Comparison of ENCODE assay signal across 8 cellular contexts in the genomic region with DNA sequence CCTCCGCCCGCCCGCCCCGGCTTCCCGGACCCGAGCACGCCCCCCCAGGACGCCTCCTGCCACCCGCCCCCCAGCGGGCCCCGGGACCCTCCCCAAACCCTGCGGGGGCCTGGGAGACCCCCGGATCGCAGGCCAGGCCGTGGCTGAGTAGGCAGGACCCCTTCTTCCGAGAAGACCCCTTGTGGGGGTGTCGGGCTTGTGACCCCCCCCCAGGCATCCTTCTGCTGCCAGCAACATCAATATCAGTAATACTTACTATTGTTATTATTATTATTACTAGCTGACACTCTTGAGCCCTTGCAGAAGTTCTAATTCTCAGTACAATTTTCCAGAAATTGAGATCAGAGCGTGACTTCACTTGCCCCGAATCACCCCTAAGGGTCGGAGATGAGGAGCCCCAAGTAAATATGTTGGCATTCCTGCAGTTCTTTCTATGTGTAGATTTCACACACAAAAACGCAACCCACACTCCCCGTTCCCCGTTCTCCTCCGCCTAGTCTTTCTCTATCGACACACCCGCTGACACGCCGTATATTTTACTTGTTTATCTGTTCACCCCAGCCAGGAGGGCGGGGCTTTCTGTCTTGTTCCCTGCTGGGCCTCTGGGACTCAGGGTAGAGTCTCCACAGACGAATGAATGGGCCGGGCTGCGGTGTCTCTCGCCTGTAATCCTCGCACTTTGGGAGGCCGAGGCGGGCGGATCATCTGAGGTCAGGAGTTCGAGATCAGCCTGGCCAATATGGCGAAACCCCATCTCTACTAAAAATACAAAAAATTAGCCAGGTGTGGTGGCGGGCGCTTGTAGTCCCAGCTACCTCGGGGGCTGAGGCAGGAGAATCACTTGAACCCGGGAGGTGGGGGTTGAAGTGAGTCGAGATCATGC. TPM values are rescaled to one million over a fixed set of nuclear protein-coding genes. Genes with fewer than 3 reads are reported as not detected.
DNase-seq lines count a peak whose midpoint lies in the region; ATAC-seq and TF ChIP-seq lines count a peak whose summit lies in the region.

No MANE protein-coding gene starts in this region.

- no peak overlapping the region for H3K9ac ChIP-seq in liver (ENCODE audit: low read depth in 1 of 2, low read length in 2 of 2)

- DNase-seq in GM10266 (ENCODE audit: extremely low spot score) (peak; percentile 62), NCI-H2107 (lab: John Stamatoyannopoulos, UW) (peak; percentile 63), coronary artery (ENCODE audit: low spot score) (peak; percentile 88)
- peak; percentile 19 to 49 (median 36) for DNase-seq in activated CD4-positive, CD25-positive, alpha-beta regulatory T cell (lab: John Stamatoyannopoulos, UW)
- peak; percentile 33 to 66 (median 44) for DNase-seq in stimulated activated CD4-positive, alpha-beta T cell treated with anti-CD3 and anti-CD28 coated beads, TNF-alpha, amount 100 ng/mL, for 24 hours (ENCODE audit: low read depth in 3 of 3)

- TF ChIP-seq CTCF in GM10266 (IDR thresholded peaks at IDR 0.05; ENCODE audit: control insufficient read depth, insufficient read depth, low read depth, missing control alignments): no peak
- no peak for TF ChIP-seq CTCF in coronary artery (IDR thresholded peaks at IDR 0.05)
- no peak for TF ChIP-seq CTCF in liver (IDR thresholded peaks at IDR 0.05; ENCODE audit: low read depth, low read length, missing input control)

- 9% methylated on average over 44 of the region's 44 CpGs for WGBS in liver

- H3K4me3 ChIP-seq in coronary artery (peak overlapping the region; percentile 74), liver (ENCODE audit: low read depth in 1 of 3, low read length in 3 of 3) (peak overlapping the region in 2 of 3 donors; percentile 22 to 27)

- H3K27ac ChIP-seq in coronary artery: peak overlapping the region; percentile 46 to 83
- H3K27ac ChIP-seq in liver (ENCODE audit: low read depth in 1 of 2, low read length in 2 of 2): no peak overlapping the region

- ATAC-seq in HG03457 (IDR thresholded peaks at IDR 0.05; ENCODE audit: unreplicated experiment) (no peak), HG02852 (IDR thresholded peaks at IDR 0.05; ENCODE audit: unreplicated experiment) (no peak)

- H3K36me3 ChIP-seq in liver (ENCODE audit: control insufficient read depth in 4 of 4, insufficient read depth in 3 of 4, low read depth in 1 of 4, low read length in 3 of 4): no peaks in the 10 kb centered on the region

- H3K4me1 ChIP-seq in liver (ENCODE audit: control insufficient read depth in 4 of 4, insufficient read depth in 4 of 4, low read length in 3 of 4): peaks cover 0 to 5% (median 3%) of the 10 kb centered on the region in 4 donors

- no peaks in the 10 kb centered on the region for H3K27me3 ChIP-seq in liver (ENCODE audit: control insufficient read depth in 4 of 4, insufficient read depth in 4 of 4, low read length in 3 of 4)

- H3K9me3 ChIP-seq in liver (ENCODE audit: control insufficient read depth in 4 of 4, low read length in 3 of 4): no peaks in the 10 kb centered on the region

- peak in 1 of 2 donors; percentile 41 for TF ChIP-seq RAD21 in liver (IDR thresholded peaks at IDR 0.05)

TF ChIP-seq in liver, 16 proteins besides CTCF, POLR2A, EP300 and RAD21:
- peak; percentile 12 to 30 for TF ChIP-seq RXRA (IDR thresholded peaks at IDR 0.05)
- TF ChIP-seq GABPA (IDR thresholded peaks at IDR 0.05 in 1 of 2, conservative IDR thresholded peaks at IDR 0.05 in 1 of 2): no peak
- TF ChIP-seq SP1 (IDR thresholded peaks at IDR 0.05): peak; percentile 25
- no peak for TF ChIP-seq FOXA1 (IDR thresholded peaks at IDR 0.05)
- no peak for TF ChIP-seq HNF4A (conservative IDR thresholded peaks at IDR 0.05)
- peak; percentile 58 for TF ChIP-seq NR2F2 (IDR thresholded peaks at IDR 0.05)

RNA-seq across cellular contexts. Expression of a gene that starts 14.7 kb away (rescaled TPM):
- 10 to 100 TPM; 48.0 to 61.7 TPM for total RNA-seq in liver
- polyA plus RNA-seq in liver: 100 to 1,000 TPM in 1 of 2 donors, 10 to 100 TPM in 1; 47.2 to 166 TPM

RNA-seq across cellular contexts. Expression of a gene that starts 18.5 kb away (rescaled TPM):
- total RNA-seq in liver: 1 to 10 TPM; 4.5 to 9.3 TPM
- polyA plus RNA-seq in liver: 1 to 10 TPM; 3.6 to 7.0 TPM

RNA-seq across cellular contexts. Expression of a gene that starts 46.6 kb away (rescaled TPM):
- total RNA-seq in liver: 10 to 100 TPM; 16.9 to 19.6 TPM
- 10 to 100 TPM; 12.5 to 20.2 TPM for polyA plus RNA-seq in liver

Comparison
In these comparisons a context has a peak if more than half of its experiments do, and no peak if none do; other contexts are left out.
1. DNase-seq: peak in every context shown above with its lines; median percentile 88 in coronary artery; 63 in NCI-H2107; 62 in GM10266; 44 in stimulated activated CD4-positive, alpha-beta T cell treated with anti-CD3 and anti-CD28 coated beads, TNF-alpha, amount 100 ng/mL, for 24 hours; 36 in activated CD4-positive, CD25-positive, alpha-beta regulatory T cell.
2. H3K27ac ChIP-seq: peak in coronary artery (2 of 2); none in liver (0 of 2).